ENCODE assay signal across 15 cellular contexts in genomic region chr16:57166951-57167350, GRCh38. TPM values are rescaled to one million over a fixed set of nuclear protein-coding genes. Genes with fewer than 3 reads are reported as not detected.
A peak's percentile ranks its signal among the peaks of the same experiment; 100 is the strongest.
DNase-seq lines count a peak whose midpoint lies in the region; ATAC-seq, FAIRE-seq and TF ChIP-seq lines count a peak whose summit lies in the region.
"Had no signal": no experiment of that assay in that cellular context is flagged by ENCODE, and none has a peak within 500 bp of the region (broad histone marks: within the 10 kb centered on the region; RNA-seq: fewer than 3 reads in every experiment).

No MANE protein-coding gene starts in this region.

- H2AFZ ChIP-seq in keratinocyte (ENCODE audit: control insufficient read depth, low read length): no peak overlapping the region

- no peak for TF ChIP-seq POLR2A in transverse colon (IDR thresholded peaks at IDR 0.05)

- in situ Hi-C loops in transverse colon (cut with MboI; ENCODE audit: low pct_ligation_motif_present in 1 of 4, low pct_unique_long_range_greater_than_20kb in 1 of 4, low sequenced_read_pairs in 3 of 4): loop anchor here (10.0 to 25.0 kb wide), 4 partner anchors 82 to 305 kb away; partner anchors contain the start of genes CETP (in 3 of the 4) and SLC12A3 (in 1 of the 4)

- H3K9me3 ChIP-seq in keratinocyte (ENCODE audit: control insufficient read depth, low read depth, low read length): no peaks in the 10 kb centered on the region
- no peaks in the 10 kb centered on the region for H3K9me3 ChIP-seq in transverse colon

- TF ChIP-seq CTCF in bronchial epithelial cell (IDR thresholded peaks at IDR 0.05; ENCODE audit: insufficient read depth, low read length, severe bottlenecking): no peak
- no peak for TF ChIP-seq CTCF in keratinocyte (optimal IDR thresholded peaks at IDR 0.05 in 1 of 3, IDR thresholded peaks at IDR 0.05 in 1 of 3, conservative IDR thresholded peaks at IDR 0.05 in 1 of 3; ENCODE audit: extremely low read depth in 1 of 3, insufficient read depth in 2 of 3, low read length in 3 of 3)
- no peak for TF ChIP-seq CTCF in transverse colon (IDR thresholded peaks at IDR 0.05)

- H3K4me2 ChIP-seq in keratinocyte (ENCODE audit: control insufficient read depth, extremely low read depth, insufficient read depth, low read depth, low read length): peak overlapping the region; percentile 58

- no peak overlapping the region for H3K4me3 ChIP-seq in bronchial epithelial cell (ENCODE audit: low read depth, low read length)
- H3K4me3 ChIP-seq in keratinocyte (ENCODE audit: control insufficient read depth in 2 of 3, extremely low read depth in 1 of 3, insufficient read depth in 2 of 3, low read depth in 1 of 3, low read length in 3 of 3): peak overlapping the region in 1 of 3 experiments; percentile 25
- no peak overlapping the region for H3K4me3 ChIP-seq in transverse colon

- peaks cover 4% of the 10 kb centered on the region for H3K9me1 ChIP-seq in keratinocyte (ENCODE audit: control insufficient read depth, extremely low read depth, insufficient read depth, low read length)

- dilution Hi-C loops in keratinocyte (cut with MboI; ENCODE audit: extremely low pct_ligation_motif_present, low sequenced_read_pairs): no loop called here

- ATAC-seq in HG02642 (IDR thresholded peaks at IDR 0.05; ENCODE audit: poor library complexity, unreplicated experiment): no peak

- peak; percentile 99 for FAIRE-seq in bronchial epithelial cell (lab: Jason Lieb, UNC)
- peak; percentile 98 for FAIRE-seq in keratinocyte (lab: Jason Lieb, UNC)
- FAIRE-seq in urothelium cell line (lab: Jason Lieb, UNC): no peak

- peaks cover 7% of the 10 kb centered on the region for H3K36me3 ChIP-seq in bronchial epithelial cell (ENCODE audit: control insufficient read depth, insufficient read depth, low read length)
- peaks cover 11 to 27% of the 10 kb centered on the region in 2 experiments for H3K36me3 ChIP-seq in keratinocyte (ENCODE audit: control insufficient read depth in 2 of 2, extremely low read depth in 1 of 2, insufficient read depth in 2 of 2, low read length in 2 of 2)
- peaks cover 0 to 52% (median 23%) of the 10 kb centered on the region in 4 donors for H3K36me3 ChIP-seq in transverse colon

- no peaks in the 10 kb centered on the region for H3K79me2 ChIP-seq in keratinocyte (ENCODE audit: control insufficient read depth, insufficient read depth, low read length)

- intact Hi-C loops in transverse colon (cut with DNase I; ENCODE audit: low total_unique reads): no loop called here

- H3K27me3 ChIP-seq in bronchial epithelial cell (ENCODE audit: control insufficient read depth, insufficient read depth, low read length) (no peaks in the 10 kb centered on the region), keratinocyte (ENCODE audit: control insufficient read depth, extremely low read depth, insufficient read depth, low read length) (no peaks in the 10 kb centered on the region), transverse colon (no peaks in the 10 kb centered on the region)

- no peak for TF ChIP-seq EP300 in transverse colon (IDR thresholded peaks at IDR 0.05; ENCODE audit: low read depth)

- H3K9ac ChIP-seq in keratinocyte (ENCODE audit: control insufficient read depth, extremely low read depth, insufficient read depth, low read length): no peak overlapping the region

- H3K4me1 ChIP-seq in keratinocyte (ENCODE audit: control insufficient read depth, extremely low read depth, insufficient read depth, low read length): peaks cover 25% of the 10 kb centered on the region
- peaks cover 0 to 10% (median 0%) of the 10 kb centered on the region in 4 donors for H3K4me1 ChIP-seq in transverse colon

- H4K20me1 ChIP-seq in keratinocyte (ENCODE audit: control insufficient read depth, extremely low read depth, insufficient read depth, low read length): no peaks in the 10 kb centered on the region

- H3K27ac ChIP-seq in keratinocyte (ENCODE audit: control insufficient read depth, insufficient read depth, low read length): peak overlapping the region; percentile 32
- peak overlapping the region in 1 of 4 donors; percentile 14 for H3K27ac ChIP-seq in transverse colon
- H3K27ac ChIP-seq: 22Rv1 had no signal

- DNase-seq in DMS53 (lab: John Stamatoyannopoulos, UW) (peak; percentile 37), DMS53 treated with DMSO at 0.1 percent for 48 hours (lab: John Stamatoyannopoulos, UW; ENCODE audit: unreplicated experiment) (no peak), bronchial epithelial cell (ENCODE audit: low read depth) (peak; percentile 87), keratinocyte (ENCODE audit: low read depth, low spot score) (no peak), superior temporal gyrus (ENCODE audit: extremely low spot score) (peak; percentile 52), transverse colon (no peak), urothelium cell line (ENCODE audit: low spot score) (no peak)
- DNase-seq: activated CD8-positive, alpha-beta memory T cell treated with anti-CD3 and anti-CD28 coated beads for 24 hours; anterior cingulate cortex; HCEC 1CT; NCI-H1092; NCI-H82; T-helper 1 cell had no signal

- 69 to 80% methylated on average over 6 to 7 of the region's 7 CpGs for WGBS in transverse colon (ENCODE audit: low coverage in 1 of 2), 2 donors

RNA-seq across cellular contexts. Expression of gene PSME3IP1, which starts 18.9 kb away (rescaled TPM):
- total RNA-seq in bronchial epithelial cell: 62.9 and 70.3 TPM in 2 replicates
- polyA plus RNA-seq in keratinocyte: 66.5 to 75.7 TPM (median 69.2 TPM) in 3 replicates
- polyA plus RNA-seq in keratinocyte (2011; ENCODE audit: low read depth): 310 TPM
- 56.1 and 57.7 TPM in 2 replicates for polyA plus RNA-seq in keratinocyte (2011; cell fraction: cytosol; rRNA removed)
- 104 and 119 TPM in 2 replicates for polyA plus RNA-seq in keratinocyte (2011; cell fraction: nucleus; rRNA removed)
- polyA plus RNA-seq in keratinocyte (2012; ENCODE audit: low replicate concordance): 50.1 and 71.0 TPM in 2 replicates
- polyA minus RNA-seq in keratinocyte: 59.7 to 75.2 TPM (median 61.9 TPM) in 3 replicates
- polyA minus RNA-seq in keratinocyte (2011; cell fraction: cytosol; rRNA and poly(A)+ RNA removed): 50.6 TPM
- polyA minus RNA-seq in keratinocyte (2011; cell fraction: nucleus; rRNA and poly(A)+ RNA removed): 19.2 and 37.2 TPM in 2 replicates
- total RNA-seq in transverse colon: 100 to 1,000 TPM in 3 of 4 donors, 10 to 100 TPM in 1; 95.7 to 185 (median 120) TPM

RNA-seq across cellular contexts. Expression of gene RSPRY1, which starts 19.2 kb away (rescaled TPM):
- 38.3 and 38.7 TPM in 2 replicates for total RNA-seq in bronchial epithelial cell
- polyA plus RNA-seq in keratinocyte: 33.7 to 42.2 TPM (median 38.9 TPM) in 3 replicates
- 36.5 TPM for polyA plus RNA-seq in keratinocyte (2011; ENCODE audit: low read depth)
- 22.8 and 42.6 TPM in 2 replicates for polyA plus RNA-seq in keratinocyte (2011; cell fraction: cytosol; rRNA removed)
- polyA plus RNA-seq in keratinocyte (2011; cell fraction: nucleus; rRNA removed): 45.3 and 50.7 TPM in 2 replicates
- 13.6 and 25.0 TPM in 2 replicates for polyA plus RNA-seq in keratinocyte (2012; ENCODE audit: low replicate concordance)
- polyA minus RNA-seq in keratinocyte: 47.9 to 108 TPM (median 97.4 TPM) in 3 replicates
- 46.2 TPM for polyA minus RNA-seq in keratinocyte (2011; cell fraction: cytosol; rRNA and poly(A)+ RNA removed)
- polyA minus RNA-seq in keratinocyte (2011; cell fraction: nucleus; rRNA and poly(A)+ RNA removed): 31.1 and 49.4 TPM in 2 replicates
- 10 to 100 TPM; 17.1 to 58.4 (median 44.5) TPM for total RNA-seq in transverse colon

Comparison
In these comparisons a context has a peak if more than half of its experiments do, and no peak if none do; other contexts are left out.
1. DNase-seq: peak in DMS53 (single experiment), bronchial epithelial cell (single experiment) and superior temporal gyrus (single experiment); none in DMS53 treated with DMSO at 0.1 percent for 48 hours (single experiment), keratinocyte (single experiment), transverse colon (single experiment) and urothelium cell line (single experiment).